ENCODE assay signal across 1 cellular context in the genomic region with DNA sequence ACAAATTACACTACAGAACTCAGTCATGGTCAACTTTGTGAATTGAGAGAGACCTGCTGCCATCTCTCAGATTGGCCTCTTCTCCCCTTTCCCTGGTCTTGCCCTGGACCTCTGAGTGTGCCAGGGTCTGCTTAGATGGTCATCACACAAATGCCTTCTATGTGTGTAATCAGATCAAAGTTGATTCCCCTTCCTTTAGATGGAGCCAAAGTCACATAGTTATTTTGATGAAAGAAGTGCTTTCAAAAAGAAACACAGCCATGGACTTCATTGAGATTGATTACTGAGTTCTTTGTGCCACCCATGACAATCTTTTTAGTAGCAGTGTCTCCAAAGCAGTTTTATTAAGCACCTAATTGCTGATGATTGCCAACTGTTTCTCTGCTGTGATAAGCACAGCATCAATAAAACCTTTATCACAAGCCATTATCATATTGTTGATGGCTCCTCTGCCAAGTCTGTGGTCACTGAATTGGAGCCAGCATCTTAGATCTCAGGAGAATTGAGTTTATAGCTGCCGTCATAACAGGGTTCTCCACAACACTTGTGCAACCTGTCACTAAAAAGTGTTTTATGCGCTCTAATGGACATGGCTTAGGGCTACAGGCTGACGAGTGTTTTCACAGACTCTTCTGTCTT.
TF ChIP-seq lines count a peak whose summit lies in the region.

No MANE protein-coding gene starts in this region.

TF ChIP-seq in HEK293, 187 proteins besides CTCF, POLR2A, EP300 and RAD21 (continued from another document):
- TF ChIP-seq, protein P1, sequence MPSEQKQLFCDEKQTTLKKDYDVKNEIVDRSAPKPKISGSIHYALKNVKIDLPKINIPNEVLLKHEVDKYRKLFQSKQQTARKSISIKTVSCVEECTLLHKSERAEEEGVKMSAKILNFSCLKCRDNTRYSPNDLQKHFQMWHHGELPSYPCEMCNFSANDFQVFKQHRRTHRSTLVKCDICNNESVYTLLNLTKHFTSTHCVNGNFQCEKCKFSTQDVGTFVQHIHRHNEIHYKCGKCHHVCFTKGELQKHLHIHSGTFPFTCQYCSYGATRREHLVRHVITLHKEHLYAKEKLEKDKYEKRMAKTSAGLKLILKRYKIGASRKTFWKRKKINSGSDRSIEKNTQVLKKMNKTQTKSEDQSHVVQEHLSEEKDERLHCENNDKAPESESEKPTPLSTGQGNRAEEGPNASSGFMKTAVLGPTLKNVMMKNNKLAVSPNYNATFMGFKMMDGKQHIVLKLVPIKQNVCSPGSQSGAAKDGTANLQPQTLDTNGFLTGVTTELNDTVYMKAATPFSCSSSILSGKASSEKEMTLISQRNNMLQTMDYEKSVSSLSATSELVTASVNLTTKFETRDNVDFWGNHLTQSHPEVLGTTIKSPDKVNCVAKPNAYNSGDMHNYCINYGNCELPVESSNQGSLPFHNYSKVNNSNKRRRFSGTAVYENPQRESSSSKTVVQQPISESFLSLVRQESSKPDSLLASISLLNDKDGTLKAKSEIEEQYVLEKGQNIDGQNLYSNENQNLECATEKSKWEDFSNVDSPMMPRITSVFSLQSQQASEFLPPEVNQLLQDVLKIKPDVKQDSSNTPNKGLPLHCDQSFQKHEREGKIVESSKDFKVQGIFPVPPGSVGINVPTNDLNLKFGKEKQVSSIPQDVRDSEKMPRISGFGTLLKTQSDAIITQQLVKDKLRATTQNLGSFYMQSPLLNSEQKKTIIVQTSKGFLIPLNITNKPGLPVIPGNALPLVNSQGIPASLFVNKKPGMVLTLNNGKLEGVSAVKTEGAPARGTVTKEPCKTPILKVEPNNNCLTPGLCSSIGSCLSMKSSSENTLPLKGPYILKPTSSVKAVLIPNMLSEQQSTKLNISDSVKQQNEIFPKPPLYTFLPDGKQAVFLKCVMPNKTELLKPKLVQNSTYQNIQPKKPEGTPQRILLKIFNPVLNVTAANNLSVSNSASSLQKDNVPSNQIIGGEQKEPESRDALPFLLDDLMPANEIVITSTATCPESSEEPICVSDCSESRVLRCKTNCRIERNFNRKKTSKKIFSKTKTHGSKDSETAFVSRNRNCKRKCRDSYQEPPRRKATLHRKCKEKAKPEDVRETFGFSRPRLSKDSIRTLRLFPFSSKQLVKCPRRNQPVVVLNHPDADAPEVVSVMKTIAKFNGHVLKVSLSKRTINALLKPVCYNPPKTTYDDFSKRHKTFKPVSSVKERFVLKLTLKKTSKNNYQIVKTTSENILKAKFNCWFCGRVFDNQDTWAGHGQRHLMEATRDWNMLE (tag by site-specific recombination; conservative IDR thresholded peaks at IDR 0.05; ENCODE audit: low read depth): peak; percentile 35; the same call in 1 of the 2 replicates
- TF ChIP-seq ZNF654 (tag by site-specific recombination; IDR thresholded peaks at IDR 0.05; ENCODE audit: low read depth): peak; percentile 32
- TF ChIP-seq ZNF174 (tag by site-specific recombination; IDR thresholded peaks at IDR 0.05): no peak
- no peak for TF ChIP-seq ZNF830 (tag by site-specific recombination; IDR thresholded peaks at IDR 0.05; ENCODE audit: low read depth)
- no peak for TF ChIP-seq ZNF121 (tag by site-specific recombination; IDR thresholded peaks at IDR 0.05)
- TF ChIP-seq ZNF155 (tag by site-specific recombination; IDR thresholded peaks at IDR 0.05): no peak
- peak; percentile 95 for TF ChIP-seq ZNF664 (tag by site-specific recombination; IDR thresholded peaks at IDR 0.05)
- TF ChIP-seq ZNF707 (tag by site-specific recombination; IDR thresholded peaks at IDR 0.05): no peak
- no peak for TF ChIP-seq SALL2 (tag by site-specific recombination; IDR thresholded peaks at IDR 0.05; ENCODE audit: borderline replicate concordance)
- TF ChIP-seq ZNF521 (tag by site-specific recombination; IDR thresholded peaks at IDR 0.05): no peak
- no peak for TF ChIP-seq ZNF292 (tag by site-specific recombination; IDR thresholded peaks at IDR 0.05; ENCODE audit: borderline replicate concordance, low read depth)
- no peak for TF ChIP-seq ZNF433 (tag by site-specific recombination; IDR thresholded peaks at IDR 0.05; ENCODE audit: low read depth)
- no peak for TF ChIP-seq ZNF114 (tag by site-specific recombination; IDR thresholded peaks at IDR 0.05)
- no peak for TF ChIP-seq ZNF510 (tag by site-specific recombination; IDR thresholded peaks at IDR 0.05; ENCODE audit: insufficient replicate concordance)
